8 cellular contexts compared by ENCODE assay signal in the genomic region with DNA sequence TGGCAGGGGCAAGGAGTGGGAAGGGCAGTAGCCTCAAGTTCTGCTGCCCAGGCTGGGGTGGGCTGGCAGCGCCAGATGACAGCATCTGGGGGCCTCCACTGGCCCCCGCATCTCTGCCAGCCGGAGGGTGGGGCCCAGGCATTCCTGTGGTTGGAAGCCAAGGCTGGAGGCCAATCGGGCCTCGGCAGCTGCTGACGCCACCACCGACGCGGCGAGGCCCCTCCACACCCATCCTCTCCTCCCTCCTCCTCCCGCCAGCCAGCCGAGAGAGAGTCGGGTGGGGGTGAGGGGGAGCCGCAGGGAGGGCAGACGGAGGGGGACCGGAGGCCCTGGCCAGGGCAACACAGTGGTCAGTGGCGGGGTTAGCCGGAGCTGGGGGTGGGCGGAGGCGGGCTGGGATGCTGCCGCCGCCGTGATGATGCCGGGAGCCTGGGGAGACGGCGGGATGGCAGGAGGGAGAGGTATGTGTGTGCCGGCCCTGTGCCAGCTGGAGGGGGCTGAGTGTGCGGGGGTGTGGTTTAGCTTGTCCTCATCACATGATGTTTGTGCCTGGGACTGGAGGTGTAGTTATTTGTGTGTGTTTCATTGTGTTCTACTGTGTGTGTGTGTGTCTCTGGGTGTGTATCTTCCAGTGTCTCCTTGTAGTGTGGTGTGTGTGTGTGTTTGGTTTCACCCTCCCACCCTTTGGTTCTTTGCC. TPM values are rescaled to one million over a fixed set of nuclear protein-coding genes. Genes with fewer than 3 reads are reported as not detected.
DNase-seq lines count a peak whose midpoint lies in the region; ATAC-seq and TF ChIP-seq lines count a peak whose summit lies in the region.

No MANE protein-coding gene starts in this region.

- H3K27ac ChIP-seq in RWPE1: peak overlapping the region; percentile 93

- no peak for TF ChIP-seq CTCF in RWPE1 (conservative IDR thresholded peaks at IDR 0.05; ENCODE audit: low read depth)
- TF ChIP-seq CTCF in fibroblast of mammary gland (conservative IDR thresholded peaks at IDR 0.05; ENCODE audit: control insufficient read depth, insufficient read depth, low read depth, low read length): no peak

- peaks cover 24% of the 10 kb centered on the region for H3K4me1 ChIP-seq in neuron (ENCODE audit: insufficient read depth, low read length)

- peak overlapping the region; percentile 29 for H2AFZ ChIP-seq in neuron (ENCODE audit: low read depth, low read length)

- POLR2A ChIA-PET in RWPE1 (lab: Yijun Ruan, JAX; ENCODE audit: low non-redundant PET): interaction anchor here (0.5 to 1.4 kb wide), 2 partner anchors 9 to 996 kb away, joined by 3 to 8 read pairs; a partner anchor contains a TSS

- no peaks in the 10 kb centered on the region for H3K27me3 ChIP-seq in neuron (ENCODE audit: insufficient read depth, low read length)

- no peaks in the 10 kb centered on the region for H3K9me3 ChIP-seq in neuron (ENCODE audit: low read length)

- peaks cover 6% of the 10 kb centered on the region for H3K36me3 ChIP-seq in neuron (ENCODE audit: insufficient read depth, low read length)

- CTCF ChIA-PET in RWPE1 (lab: Yijun Ruan, JAX): no interaction called here

- peak; percentile 86 for DNase-seq in G401 (ENCODE audit: low spot score)
- DNase-seq in RWPE1 (ENCODE audit: low spot score): peak; percentile 88
- peak; percentile 93 for DNase-seq in fibroblast of mammary gland (ENCODE audit: low read depth)
- DNase-seq in HuH-7.5 (ENCODE audit: low spot score): no peak
- DNase-seq in stimulated activated CD4-positive, alpha-beta T cell treated with anti-CD3 and anti-CD28 coated beads, Interleukin-12 subunit alpha, Interleukin-12 subunit beta, amount 100 ng/mL, for 4 hours: no peak
- DNase-seq in activated T-cell treated with anti-CD3 and anti-CD28 coated beads, Interleukin-2, amount 50 U/mL, for 1 hour: no peak

- H3K4me3 ChIP-seq in fibroblast of mammary gland (ENCODE audit: control insufficient read depth, low read depth, low read length): peak overlapping the region; percentile 54
- H3K4me3 ChIP-seq in neuron (ENCODE audit: low read length): peak overlapping the region; percentile 53

- in situ Hi-C loops in G401 (cut with HindIII; ENCODE audit: low sequenced_read_pairs): no loop called here

- no peak for ATAC-seq in GM18873 (IDR thresholded peaks at IDR 0.05; ENCODE audit: low FRiP score, unreplicated experiment)

RNA-seq across cellular contexts. Expression of a gene that starts 36.6 kb away (rescaled TPM):
- total RNA-seq in G401 (2014; rRNA removed; shearing (Covaris generic)): 2.4 and 6.4 TPM in 2 replicates

Comparison
In these comparisons a context has a peak if more than half of its experiments do, and no peak if none do; other contexts are left out.
1. DNase-seq: peak in G401 (single experiment), RWPE1 (single experiment) and fibroblast of mammary gland (single experiment); none in HuH-7.5 (single experiment), stimulated activated CD4-positive, alpha-beta T cell treated with anti-CD3 and anti-CD28 coated beads, Interleukin-12 subunit alpha, Interleukin-12 subunit beta, amount 100 ng/mL, for 4 hours (single experiment) and activated T-cell treated with anti-CD3 and anti-CD28 coated beads, Interleukin-2, amount 50 U/mL, for 1 hour (single experiment).